Comparison of ENCODE assay signal across 27 cellular contexts in the genomic region with DNA sequence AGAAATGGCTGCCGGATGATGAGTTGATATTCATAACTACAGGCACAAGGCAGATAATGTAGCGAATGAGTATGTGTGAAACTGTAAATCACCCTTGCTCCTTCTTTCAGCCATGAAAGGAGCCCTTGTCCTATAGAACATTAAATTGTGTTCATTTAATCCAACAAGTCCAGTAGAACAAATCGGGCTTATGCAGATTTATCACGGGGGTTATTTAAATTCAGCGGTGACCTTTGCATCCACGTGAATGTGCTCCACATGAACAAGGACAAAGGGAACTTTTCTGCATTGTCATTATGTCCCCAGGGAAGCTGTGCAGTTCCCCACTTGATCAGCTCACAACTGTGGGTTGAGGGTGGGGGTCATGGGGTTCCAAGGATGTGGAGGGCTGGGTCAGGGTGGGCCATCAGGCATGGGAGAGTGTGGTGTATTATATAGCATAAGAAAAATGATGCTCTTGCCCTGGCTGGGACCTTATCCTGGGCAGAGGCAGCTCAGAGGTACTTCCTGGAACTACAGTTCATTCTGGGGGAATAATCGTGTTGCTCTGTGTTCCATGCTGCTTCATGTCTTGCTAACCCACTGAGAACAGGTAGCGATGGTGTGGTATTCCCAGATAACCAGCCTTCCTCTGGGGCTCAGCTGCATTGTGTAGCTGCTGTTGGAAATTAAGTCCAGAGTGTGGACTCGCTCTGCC.
"Had no signal": no experiment of that assay in that cellular context is flagged by ENCODE, and none has a peak within 500 bp of the region (broad histone marks: within the 10 kb centered on the region; RNA-seq: fewer than 3 reads in every experiment).

No MANE protein-coding gene starts in this region.

- H3K9me3 ChIP-seq: Peyer's patch had no signal

- H3K27me3 ChIP-seq: brain microvascular endothelial cell, cardiac muscle cell, Peyer's patch had no signal

- H3K27ac ChIP-seq: brain microvascular endothelial cell, cardiac muscle cell, KMS-11, Peyer's patch had no signal

- H3K27me3 Mint-ChIP-seq: activated B cell treated with CpG ODN at 0.5 μM for 24 hours; activated CD4-positive, alpha-beta T cell treated with anti-CD3 and anti-CD28 coated beads, Interleukin-2, amount 10 ng/mL, durations not matched to agents 24 days and 14 days; activated CD8-positive, alpha-beta memory T cell treated with anti-CD3 and anti-CD28 coated beads, Interleukin-2, amount 10 ng/mL, durations not matched to agents 7 days and 5 days; activated naive CD8-positive, alpha-beta T cell; activated T-cell treated with anti-CD3 and anti-CD28 coated beads, Interleukin-2, amount 50 U/mL, for 24 hours; T-helper 17 cell had no signal

- H3K4me1 Mint-ChIP-seq: activated B cell treated with CpG ODN at 0.5 μM for 24 hours; activated CD4-positive, alpha-beta T cell treated with anti-CD3 and anti-CD28 coated beads, Interleukin-2, amount 10 ng/mL, durations not matched to agents 24 days and 14 days; activated CD8-positive, alpha-beta memory T cell treated with anti-CD3 and anti-CD28 coated beads, Interleukin-2, amount 10 ng/mL, durations not matched to agents 7 days and 5 days; T-helper 17 cell had no signal

- ATAC-seq: activated CD8-positive, alpha-beta memory T cell treated with anti-CD3 and anti-CD28 coated beads, Interleukin-2, amount 10 ng/mL, durations not matched to agents 7 days and 5 days; T-helper 17 cell had no signal

- H3K36me3 Mint-ChIP-seq: activated CD8-positive, alpha-beta memory T cell treated with anti-CD3 and anti-CD28 coated beads, Interleukin-2, amount 10 ng/mL, durations not matched to agents 7 days and 5 days; activated naive CD8-positive, alpha-beta T cell had no signal

- DNase-seq: activated B cell treated with CpG ODN at 0.5 μM for 24 hours; activated CD4-positive, alpha-beta T cell treated with anti-CD3 and anti-CD28 coated beads for 1 hour; activated CD4-positive, alpha-beta T cell treated with anti-CD3 and anti-CD28 coated beads, Interleukin-2, amount 10 ng/mL, durations not matched to agents 24 days and 14 days; activated CD4-positive, alpha-beta T cell treated with anti-CD3 and anti-CD28 coated beads, Interleukin-2, amount 50 U/mL, for 48 hours; activated CD8-positive, alpha-beta memory T cell treated with anti-CD3 and anti-CD28 coated beads, Interleukin-2, amount 10 ng/mL, durations not matched to agents 7 days and 5 days; activated effector memory CD4-positive, alpha-beta T cell treated with anti-CD3 and anti-CD28 coated beads, Interleukin-2, amount 50 U/mL, for 16 hours; activated naive CD4-positive, alpha-beta T cell treated with anti-CD3 and anti-CD28 coated beads for 36 hours; activated T-cell treated with anti-CD3 and anti-CD28 coated beads, Interleukin-2, amount 50 U/mL, for 24 hours; amygdala; brain microvascular endothelial cell; NCI-H1092 treated with DMSO at 0.1 percent for 48 hours; NCI-H1417 treated with DMSO at 0.1 percent for 48 hours; NCI-H1694; NCI-H2029; NCI-H2107; NCI-H2171 treated with DMSO at 0.1 percent for 48 hours; NCI-H226; NCI-H69; NK-92 treated with Interleukin-12 subunit alpha and Interleukin-12 subunit beta, amount 100 ng/mL, for 24 hours; Peyer's patch; SHP77; T-helper 17 cell; T-helper 9 cell had no signal

- H3K4me3 Mint-ChIP-seq: activated B cell treated with CpG ODN at 0.5 μM for 24 hours; activated CD4-positive, alpha-beta T cell treated with anti-CD3 and anti-CD28 coated beads, Interleukin-2, amount 10 ng/mL, durations not matched to agents 24 days and 14 days; activated CD8-positive, alpha-beta memory T cell treated with anti-CD3 and anti-CD28 coated beads, Interleukin-2, amount 10 ng/mL, durations not matched to agents 7 days and 5 days; activated naive CD4-positive, alpha-beta T cell treated with anti-CD3 and anti-CD28 coated beads for 36 hours; activated naive CD8-positive, alpha-beta T cell; activated T-cell treated with anti-CD3 and anti-CD28 coated beads, Interleukin-2, amount 50 U/mL, for 24 hours; activated T-helper 1 cell treated with anti-CD3 and anti-CD28 coated beads, Interleukin-12 subunit alpha, Interleukin-12 subunit beta, Interleukin-2, Interleukin-4 antibody, amounts not matched to agents 30 ng/mL and 10 ng/mL and 1 ng/mL, durations not matched to agents 14 hours and 24 hours and 36 hours; T-helper 17 cell had no signal

- H3K9ac ChIP-seq: KMS-11 had no signal

- H3K9me3 Mint-ChIP-seq: activated B cell treated with CpG ODN at 0.5 μM for 24 hours; activated CD4-positive, alpha-beta T cell treated with anti-CD3 and anti-CD28 coated beads, Interleukin-2, amount 10 ng/mL, durations not matched to agents 24 days and 14 days; activated naive CD4-positive, alpha-beta T cell treated with anti-CD3 and anti-CD28 coated beads for 36 hours; activated T-cell treated with anti-CD3 and anti-CD28 coated beads, Interleukin-2, amount 50 U/mL, for 24 hours; activated T-helper 1 cell treated with anti-CD3 and anti-CD28 coated beads, Interleukin-12 subunit alpha, Interleukin-12 subunit beta, Interleukin-2, Interleukin-4 antibody, amounts not matched to agents 30 ng/mL and 10 ng/mL and 1 ng/mL, durations not matched to agents 14 hours and 24 hours and 36 hours had no signal

- H3K36me3 ChIP-seq: brain microvascular endothelial cell, cardiac muscle cell, Peyer's patch had no signal

- H3K4me2 ChIP-seq: KMS-11 had no signal

- H3K4me3 ChIP-seq: cardiac muscle cell, Peyer's patch had no signal

- H3K27ac Mint-ChIP-seq: activated B cell treated with CpG ODN at 0.5 μM for 24 hours; activated CD4-positive, alpha-beta T cell treated with anti-CD3 and anti-CD28 coated beads, Interleukin-2, amount 10 ng/mL, durations not matched to agents 24 days and 14 days; activated CD8-positive, alpha-beta memory T cell treated with anti-CD3 and anti-CD28 coated beads, Interleukin-2, amount 10 ng/mL, durations not matched to agents 7 days and 5 days; activated naive CD4-positive, alpha-beta T cell treated with anti-CD3 and anti-CD28 coated beads for 36 hours; activated naive CD8-positive, alpha-beta T cell; activated T-cell treated with anti-CD3 and anti-CD28 coated beads, Interleukin-2, amount 50 U/mL, for 24 hours; activated T-helper 1 cell treated with anti-CD3 and anti-CD28 coated beads, Interleukin-12 subunit alpha, Interleukin-12 subunit beta, Interleukin-2, Interleukin-4 antibody, amounts not matched to agents 30 ng/mL and 10 ng/mL and 1 ng/mL, durations not matched to agents 14 hours and 24 hours and 36 hours; T-helper 17 cell had no signal

- H3K4me1 ChIP-seq: Peyer's patch had no signal
